10 cellular contexts compared by ENCODE assay signal in the genomic region with DNA sequence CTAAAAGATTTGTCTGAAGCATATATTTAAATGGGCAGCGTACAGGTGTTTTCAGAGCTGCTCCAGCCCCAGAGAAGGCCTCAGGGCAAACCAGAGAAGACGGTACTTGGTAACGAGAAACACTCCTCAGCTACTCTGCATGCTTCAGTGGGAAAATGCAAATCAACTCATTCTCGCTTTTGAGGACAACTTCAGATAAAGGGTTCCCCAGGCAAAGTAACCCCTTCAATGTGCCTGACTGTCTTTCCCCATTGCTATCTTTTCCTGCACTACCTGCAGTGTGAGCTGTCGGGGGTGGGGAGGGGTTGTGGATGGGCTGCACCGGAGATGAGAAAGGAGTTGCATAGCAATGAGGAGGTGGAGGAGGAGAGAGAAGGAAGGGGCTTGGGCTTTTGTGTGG.
A peak's percentile ranks its signal among the peaks of the same experiment; 100 is the strongest.
DNase-seq lines count a peak whose midpoint lies in the region; ATAC-seq lines count a peak whose summit lies in the region.
"Had no signal": no experiment of that assay in that cellular context is flagged by ENCODE, and none has a peak within 500 bp of the region (broad histone marks: within the 10 kb centered on the region; RNA-seq: fewer than 3 reads in every experiment).

No MANE protein-coding gene starts in this region.

- peak; percentile 94 for ATAC-seq in GM18858 (IDR thresholded peaks at IDR 0.05; ENCODE audit: unreplicated experiment)
- ATAC-seq in GM21576 (IDR thresholded peaks at IDR 0.05; ENCODE audit: unreplicated experiment), result peak; percentile 95
- peak; percentile 94 for ATAC-seq in HG03175 (IDR thresholded peaks at IDR 0.05; ENCODE audit: unreplicated experiment)

- DNase-seq in left kidney (ENCODE audit: low read depth, low spot score), result peak; percentile 49
- DNase-seq in SKM-1 (lab: John Stamatoyannopoulos, UW; ENCODE audit: unreplicated experiment), result no peak
- DNase-seq in NCI-H146 treated with DMSO at 0.1 percent for 48 hours (lab: John Stamatoyannopoulos, UW; ENCODE audit: unreplicated experiment), result no peak
- DNase-seq in NCI-H2029 treated with DMSO at 0.1 percent for 48 hours (lab: John Stamatoyannopoulos, UW), result no peak
- DNase-seq in DMS114 treated with DMSO at 0.1 percent for 48 hours (lab: John Stamatoyannopoulos, UW; ENCODE audit: unreplicated experiment), result no peak
- DNase-seq: DMS153, NCI-H2081 treated with DMSO at 0.1 percent for 48 hours had no signal
